1 cellular context compared by ENCODE assay signal in the genomic region with DNA sequence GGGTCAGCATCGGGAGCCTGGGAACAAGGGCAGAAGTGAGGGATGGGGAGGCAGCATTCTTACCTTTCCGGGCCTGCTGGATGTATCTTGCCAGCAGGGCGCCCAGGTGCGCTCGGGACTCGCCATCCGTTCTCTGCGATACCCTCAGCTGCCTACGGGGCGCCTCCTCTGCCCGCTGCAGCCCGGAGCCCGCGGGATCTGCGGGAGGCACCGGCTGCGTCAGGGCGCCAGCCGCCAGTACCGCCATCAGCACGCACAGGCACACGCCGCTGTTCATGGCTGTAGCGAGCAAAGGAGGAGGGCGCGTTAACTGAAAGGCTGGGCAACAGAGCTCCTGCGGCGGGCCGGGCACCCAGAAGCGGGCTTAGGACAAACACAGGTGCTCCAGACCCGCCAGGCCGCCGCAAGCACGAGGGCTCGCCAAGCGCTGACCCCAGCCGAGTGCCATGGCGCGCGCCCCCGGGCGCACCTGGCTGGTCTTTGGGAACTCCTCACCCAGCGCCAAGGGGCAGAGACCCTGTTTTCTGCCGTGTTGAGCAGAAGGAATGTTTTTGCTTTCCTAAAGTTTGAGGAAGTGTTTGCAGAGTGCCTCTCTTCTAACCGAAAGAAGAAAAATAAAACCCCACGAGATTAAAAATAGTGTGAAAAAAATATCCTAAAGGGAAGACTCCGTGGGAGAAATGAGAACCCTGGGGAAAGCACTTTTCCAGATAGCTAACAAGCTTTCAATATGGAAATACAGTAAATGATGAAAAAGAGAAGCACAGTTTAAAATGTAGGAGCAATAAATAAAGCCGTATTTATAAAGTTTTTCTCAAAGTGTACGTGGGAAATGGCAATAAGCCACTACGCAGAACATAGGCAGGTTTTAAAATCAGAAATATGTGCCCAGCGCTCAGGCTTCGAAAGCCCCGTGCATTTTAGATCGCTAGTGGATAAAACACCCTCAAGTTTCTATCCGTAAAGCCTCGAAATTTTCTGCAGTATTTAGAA.
TF ChIP-seq lines count a peak whose summit lies in the region.

No MANE protein-coding gene starts in this region.

TF ChIP-seq in K562, 482 proteins besides CTCF, POLR2A, EP300 and RAD21:
- 0 out of 2 replicates have a peak, but pooled peaks have one; percentile 31 for TF ChIP-seq RBM14 (IDR thresholded peaks at IDR 0.05; ENCODE audit: borderline replicate concordance, insufficient read depth, low read depth, low read length)
- TF ChIP-seq, protein P1, sequence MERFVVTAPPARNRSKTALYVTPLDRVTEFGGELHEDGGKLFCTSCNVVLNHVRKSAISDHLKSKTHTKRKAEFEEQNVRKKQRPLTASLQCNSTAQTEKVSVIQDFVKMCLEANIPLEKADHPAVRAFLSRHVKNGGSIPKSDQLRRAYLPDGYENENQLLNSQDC (CRISPR knock-in tag; IDR thresholded peaks at IDR 0.05): no peak
TF ChIP-seq in K562: peak in this region for 1.
